ENCODE assay signal across 17 cellular contexts in the genomic region with DNA sequence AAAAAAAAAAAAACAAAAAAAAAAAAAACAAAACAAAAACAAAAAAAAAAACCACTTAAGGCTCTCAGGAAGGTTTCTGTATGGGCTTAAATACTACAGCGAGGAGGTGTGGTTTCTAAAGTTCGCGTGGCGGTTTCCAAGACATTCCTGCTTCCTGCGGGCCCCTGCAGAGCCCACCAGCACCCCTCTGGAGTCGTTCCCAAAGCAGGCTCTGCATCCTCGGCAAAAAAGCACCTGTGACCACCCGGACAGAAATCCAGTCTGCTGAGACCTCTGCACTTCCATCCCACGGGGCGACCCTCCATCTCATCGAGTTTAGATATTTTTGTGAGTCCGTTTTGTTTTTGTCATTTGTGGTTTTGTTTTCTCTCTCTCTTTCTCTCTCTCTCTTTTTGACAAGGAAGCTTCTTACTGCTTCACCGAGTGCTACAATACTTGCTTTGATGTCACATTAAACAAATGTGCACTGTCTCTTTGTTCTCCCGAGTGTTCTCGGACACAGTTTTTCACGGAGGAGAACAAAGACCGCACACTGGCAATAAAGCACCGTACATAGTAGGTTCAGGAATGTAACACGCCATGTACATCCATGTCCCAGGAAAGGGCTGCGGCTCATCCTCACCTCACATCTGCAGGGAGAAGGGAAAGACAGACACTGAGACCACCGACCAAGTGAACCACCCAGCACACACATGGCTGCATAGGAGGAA. TPM values are rescaled to one million over a fixed set of nuclear protein-coding genes. Genes with fewer than 3 reads are reported as not detected.
DNase-seq lines count a peak whose midpoint lies in the region; ATAC-seq lines count a peak whose summit lies in the region.
"Had no signal": no experiment of that assay in that cellular context is flagged by ENCODE, and none has a peak within 500 bp of the region (broad histone marks: within the 10 kb centered on the region; RNA-seq: fewer than 3 reads in every experiment).

No MANE protein-coding gene starts in this region.

- ATAC-seq in HG03432 (IDR thresholded peaks at IDR 0.05; ENCODE audit: unreplicated experiment) (no peak), GM19397 (IDR thresholded peaks at IDR 0.05; ENCODE audit: unreplicated experiment) (no peak), HG03039 (IDR thresholded peaks at IDR 0.05; ENCODE audit: unreplicated experiment) (no peak)
- ATAC-seq: naive thymus-derived CD4-positive, alpha-beta T cell; sciatic nerve had no signal

- no peaks in the 10 kb centered on the region for H3K36me3 ChIP-seq in CD8-positive, alpha-beta memory T cell (ENCODE audit: insufficient read depth, low read length)

- H3K9me3 ChIP-seq in CD8-positive, alpha-beta memory T cell (ENCODE audit: low read length), result no peaks in the 10 kb centered on the region

- POLR2A ChIA-PET in CD8-positive, alpha-beta memory T cell (lab: Charles Lee), result interaction anchor here (0.6 kb wide), 1 partner anchor 228 kb away, joined by 4 read pairs; no protein-coding TSS in a partner anchor

- peak in 1 of 5 donors; percentile 36 for DNase-seq in CD8-positive, alpha-beta memory T cell
- DNase-seq in SW480 (ENCODE audit: low spot score) (peak; percentile 93), hippocampal formation (lab: John Stamatoyannopoulos, UW) (peak; percentile 57 to 89), posterior vena cava (ENCODE audit: low spot score) (peak; percentile 59), NCI-H1105 treated with DMSO at 0.1 percent for 48 hours (lab: John Stamatoyannopoulos, UW) (no peak)
- DNase-seq: activated CD4-positive, alpha-beta T cell treated with anti-CD3 and anti-CD28 coated beads for 4 hours; activated naive CD8-positive, alpha-beta T cell treated with anti-CD3 and anti-CD28 coated beads, Interleukin-2, amount 10 ng/mL, durations not matched to agents 7 days and 5 days; GOT3; naive thymus-derived CD4-positive, alpha-beta T cell; NCI-H2029; NCI-H510A treated with DMSO at 0.1 percent for 48 hours; T1000 had no signal

- peaks cover 0 to 2% of the 10 kb centered on the region in 2 donors for H3K27me3 Mint-ChIP-seq in CD8-positive, alpha-beta memory T cell
- H3K27me3 Mint-ChIP-seq: activated naive CD8-positive, alpha-beta T cell treated with anti-CD3 and anti-CD28 coated beads, Interleukin-2, amount 10 ng/mL, durations not matched to agents 7 days and 5 days; naive thymus-derived CD4-positive, alpha-beta T cell had no signal

- peaks cover 0 to 5% (median 5%) of the 10 kb centered on the region in 3 donors for H3K4me1 Mint-ChIP-seq in CD8-positive, alpha-beta memory T cell

- intact Hi-C loops in posterior vena cava (cut with DNase I), result no loop called here

- no peak overlapping the region for H3K27ac ChIP-seq in CD8-positive, alpha-beta memory T cell (ENCODE audit: low read depth, low read length)
- H3K27ac ChIP-seq: cardiac muscle cell had no signal

- H3K36me3 Mint-ChIP-seq in CD8-positive, alpha-beta memory T cell, result no peaks in the 10 kb centered on the region
- H3K36me3 Mint-ChIP-seq: activated naive CD8-positive, alpha-beta T cell treated with anti-CD3 and anti-CD28 coated beads, Interleukin-2, amount 10 ng/mL, durations not matched to agents 7 days and 5 days had no signal

- H3K4me3 ChIP-seq in CD8-positive, alpha-beta memory T cell (ENCODE audit: low read length), result no peak overlapping the region
- H3K4me3 ChIP-seq: cardiac muscle cell had no signal

- H3K9me3 Mint-ChIP-seq in CD8-positive, alpha-beta memory T cell, result no peaks in the 10 kb centered on the region
- H3K9me3 Mint-ChIP-seq: activated naive CD8-positive, alpha-beta T cell treated with anti-CD3 and anti-CD28 coated beads, Interleukin-2, amount 10 ng/mL, durations not matched to agents 7 days and 5 days; naive thymus-derived CD4-positive, alpha-beta T cell had no signal

- peak overlapping the region in 5 of 7 donors; percentile 1 to 65 (median 46) for H3K4me3 Mint-ChIP-seq in CD8-positive, alpha-beta memory T cell
- H3K4me3 Mint-ChIP-seq: activated naive CD8-positive, alpha-beta T cell treated with anti-CD3 and anti-CD28 coated beads, Interleukin-2, amount 10 ng/mL, durations not matched to agents 7 days and 5 days had no signal

- no peaks in the 10 kb centered on the region for H3K4me1 ChIP-seq in CD8-positive, alpha-beta memory T cell (ENCODE audit: insufficient read depth, low read length)

- H3K27me3 ChIP-seq in CD8-positive, alpha-beta memory T cell (ENCODE audit: insufficient read depth, low read length, poor library complexity, severe bottlenecking), result no peaks in the 10 kb centered on the region
- H3K27me3 ChIP-seq: cardiac muscle cell had no signal

- peak overlapping the region in 1 of 8 donors; percentile 48 for H3K27ac Mint-ChIP-seq in CD8-positive, alpha-beta memory T cell
- H3K27ac Mint-ChIP-seq: activated naive CD8-positive, alpha-beta T cell treated with anti-CD3 and anti-CD28 coated beads, Interleukin-2, amount 10 ng/mL, durations not matched to agents 7 days and 5 days had no signal

- CTCF ChIA-PET in CD8-positive, alpha-beta memory T cell (lab: Charles Lee), result no interaction called here

RNA-seq across cellular contexts. Expression of a gene that starts 21.5 kb away (rescaled TPM):
- 10 to 100 TPM; 11.6 to 11.9 TPM for total RNA-seq in CD8-positive, alpha-beta memory T cell
- polyA plus RNA-seq in CD8-positive, alpha-beta memory T cell, result 0.68 TPM
- total RNA-seq in posterior vena cava, result 10 to 100 TPM; 54.1 to 63.1 TPM
- polyA plus RNA-seq: naive thymus-derived CD4-positive, alpha-beta T cell had no signal

Comparison
In these comparisons a context has a peak if more than half of its experiments do, and no peak if none do; other contexts are left out.
1. RNA of a gene that starts 21.5 kb away (total RNA-seq): 54.1 to 63.1 TPM in posterior vena cava; 11.6 to 11.9 TPM in CD8-positive, alpha-beta memory T cell; every median in the first group is over 4 times any median in the second.